ENCODE assay signal across 11 cellular contexts in genomic region chr22:39700565-39700964, GRCh38.
"Had no signal": no experiment of that assay in that cellular context is flagged by ENCODE, and none has a peak within 500 bp of the region (broad histone marks: within the 10 kb centered on the region; RNA-seq: fewer than 3 reads in every experiment).

No MANE protein-coding gene starts in this region.

- H3K9me3 Mint-ChIP-seq: H9, HFFc6 had no signal

- DNase-seq: GM23248, GOT3, H9, HCEC 1CT, HFFc6, IMR-90, KG1 had no signal

- FAIRE-seq: H54, HepG2, K562 had no signal

- H3K4me3 Mint-ChIP-seq: H9, HFFc6 had no signal

- H2AFZ ChIP-seq: GM23248 had no signal

- H3K9ac ChIP-seq: GM23248 had no signal

- H3K4me3 ChIP-seq: GM23248, K562 had no signal

- H3K27ac Mint-ChIP-seq: HFFc6 had no signal

- H3K27ac ChIP-seq: GM23248, HL-60 had no signal

- ATAC-seq: HepG2, K562 had no signal
